Comparison of ENCODE assay signal across 8 cellular contexts in genomic region chr10:78756604-78757442, GRCh38.
A peak's percentile ranks its signal among the peaks of the same experiment; 100 is the strongest.
DNase-seq lines count a peak whose midpoint lies in the region; ATAC-seq and TF ChIP-seq lines count a peak whose summit lies in the region.

No MANE protein-coding gene starts in this region.

- no peaks in the 10 kb centered on the region for H3K36me3 ChIP-seq in left ventricle myocardium inferior

- no peaks in the 10 kb centered on the region for H3K9me3 ChIP-seq in left ventricle myocardium inferior (replicated peaks)

- H3K27ac ChIP-seq in left ventricle myocardium inferior (replicated peaks), result peak overlapping the region; percentile 56

- peak; percentile 80; the same call in 1 of the 2 replicates for TF ChIP-seq EP300 in Ishikawa (IDR thresholded peaks at IDR 0.05; ENCODE audit: borderline replicate concordance)

- peaks cover 23% of the 10 kb centered on the region for H3K4me1 ChIP-seq in left ventricle myocardium inferior

- TF ChIP-seq CTCF in AG09319 (IDR thresholded peaks at IDR 0.05; ENCODE audit: low read depth, low read length) (no peak), left ventricle myocardium inferior (IDR thresholded peaks at IDR 0.05; ENCODE audit: borderline replicate concordance) (no peak)

- no peak overlapping the region for H3K4me3 ChIP-seq in left ventricle myocardium inferior

- DNase-seq in AG09319 (ENCODE audit: extremely low read depth, low read depth), result peak; percentile 90
- peak; percentile 99 for DNase-seq in amniotic epithelial cell (ENCODE audit: low read depth)
- peak; percentile 66 for DNase-seq in left ventricle myocardium inferior
- DNase-seq in putamen (ENCODE audit: low spot score), result peak; percentile 87

- peak; percentile 28; the same call in 1 of the 2 replicates for TF ChIP-seq RAD21 in Ishikawa (IDR thresholded peaks at IDR 0.05; ENCODE audit: low read depth)

- ATAC-seq in HG03521 (IDR thresholded peaks at IDR 0.05; ENCODE audit: unreplicated experiment) (no peak), GM19455 (IDR thresholded peaks at IDR 0.05; ENCODE audit: unreplicated experiment) (no peak), HG03565 (IDR thresholded peaks at IDR 0.05; ENCODE audit: unreplicated experiment) (no peak)

- intact Hi-C loops in left ventricle myocardium inferior (cut with micrococcal nuclease), result no loop called here

- no peaks in the 10 kb centered on the region for H3K27me3 ChIP-seq in left ventricle myocardium inferior (ENCODE audit: low read depth)

TF ChIP-seq in Ishikawa, 13 proteins besides CTCF, POLR2A, EP300 and RAD21:
- TF ChIP-seq NFIC (IDR thresholded peaks at IDR 0.05), result peak; percentile 52; the same call in 1 of the 2 replicates
- peak; percentile 84 for TF ChIP-seq MAX (IDR thresholded peaks at IDR 0.05)
- TF ChIP-seq TEAD4 (IDR thresholded peaks at IDR 0.05), result no peak; the same call in 1 of the 2 replicates
- peak; percentile 98 for TF ChIP-seq CEBPB (IDR thresholded peaks at IDR 0.05)
- no peak for TF ChIP-seq YY1 (IDR thresholded peaks at IDR 0.05; ENCODE audit: low read depth)
- TF ChIP-seq EGR1 (IDR thresholded peaks at IDR 0.05), result no peak
- no peak for TF ChIP-seq CREB1 (IDR thresholded peaks at IDR 0.05; ENCODE audit: low read depth)
- peak; percentile 89 for TF ChIP-seq TCF12 (IDR thresholded peaks at IDR 0.05; ENCODE audit: low read depth)
- no peak for TF ChIP-seq REST (IDR thresholded peaks at IDR 0.05; ENCODE audit: low read depth)
- no peak for TF ChIP-seq FOXM1 (IDR thresholded peaks at IDR 0.05; ENCODE audit: borderline replicate concordance, low read depth)
- TF ChIP-seq ZBTB7A (IDR thresholded peaks at IDR 0.05; ENCODE audit: low read depth), result no peak
- peak; percentile 79 for TF ChIP-seq USF1 (IDR thresholded peaks at IDR 0.05)
- no peak for TF ChIP-seq TAF1 (IDR thresholded peaks at IDR 0.05; ENCODE audit: low read depth)
